In genomic region chr15:45429974-45430792, GRCh38 we compare ENCODE assay signal across 8 cellular contexts. TPM values are rescaled to one million over a fixed set of nuclear protein-coding genes. Genes with fewer than 3 reads are reported as not detected.
DNase-seq lines count a peak whose midpoint lies in the region; ATAC-seq and TF ChIP-seq lines count a peak whose summit lies in the region.

No MANE protein-coding gene starts in this region.

- peaks cover 9% of the 10 kb centered on the region for H3K27me3 Mint-ChIP-seq in activated CD8-positive, alpha-beta T cell treated with anti-CD3 and anti-CD28 coated beads for 36 hours

- H3K9me3 ChIP-seq in effector memory CD4-positive, alpha-beta T cell (ENCODE audit: control insufficient read depth, low read length) = no peaks in the 10 kb centered on the region
- no peaks in the 10 kb centered on the region for H3K9me3 ChIP-seq in mesenchymal stem cell (ENCODE audit: control insufficient read depth, low read length)

- H2BK12ac ChIP-seq in mesenchymal stem cell (ENCODE audit: low read length in 2 of 2) = no peak overlapping the region

- H3K79me1 ChIP-seq in mesenchymal stem cell (replicated peaks; ENCODE audit: low read length, poor library complexity, severe bottlenecking) = no peaks in the 10 kb centered on the region

- H3K14ac ChIP-seq in mesenchymal stem cell (ENCODE audit: low read length in 2 of 2) = no peak overlapping the region

- no peak overlapping the region for H2BK15ac ChIP-seq in mesenchymal stem cell (ENCODE audit: low read depth, poor library complexity, severe bottlenecking)

- DNase-seq in COLO829 (ENCODE audit: low spot score) = peak; percentile 27
- DNase-seq in NB4 (ENCODE audit: low read depth) = peak; percentile 58
- DNase-seq in activated CD8-positive, alpha-beta T cell treated with anti-CD3 and anti-CD28 coated beads for 36 hours = peak; percentile 87
- peak; percentile 67 to 82 (median 77) for DNase-seq in effector memory CD4-positive, alpha-beta T cell
- DNase-seq in mesenchymal stem cell = peak; percentile 62
- peak; percentile 58 to 67 for DNase-seq in stimulated activated CD8-positive, alpha-beta memory T cell treated with anti-CD3 and anti-CD28 coated beads, Interleukin-15, amount 100 ng/mL, for 4 hours (ENCODE audit: low read depth in 2 of 2)
- DNase-seq in NCI-H128 (lab: John Stamatoyannopoulos, UW; ENCODE audit: unreplicated experiment) = no peak

- H3K18ac ChIP-seq in mesenchymal stem cell (ENCODE audit: low read depth in 1 of 2, low read length in 2 of 2) = no peak overlapping the region

- no peak overlapping the region for H4K8ac ChIP-seq in mesenchymal stem cell (ENCODE audit: low read length)

- no peak overlapping the region for H2BK5ac ChIP-seq in mesenchymal stem cell (ENCODE audit: low read depth, low read length, poor library complexity, severe bottlenecking)

- ATAC-seq in GM21619 (IDR thresholded peaks at IDR 0.05; ENCODE audit: unreplicated experiment) = peak; percentile 86
- peak; percentile 96 for ATAC-seq in activated CD8-positive, alpha-beta T cell treated with anti-CD3 and anti-CD28 coated beads for 36 hours

- WGBS in mesenchymal stem cell = 12% methylated on average over 62 of the region's 73 CpGs

- H2AK5ac ChIP-seq in mesenchymal stem cell (ENCODE audit: low read length, severe bottlenecking) = no peak overlapping the region

- intact Hi-C loops in activated CD8-positive, alpha-beta T cell treated with anti-CD3 and anti-CD28 coated beads for 36 hours (cut with micrococcal nuclease) = loop anchor here (1.0 kb wide), 1 partner anchor 27 kb away; no protein-coding TSS in a partner anchor

- H3K27ac Mint-ChIP-seq in activated CD8-positive, alpha-beta T cell treated with anti-CD3 and anti-CD28 coated beads for 36 hours = no peak overlapping the region

- H3K9ac ChIP-seq in mesenchymal stem cell (ENCODE audit: low read length) = peak overlapping the region; percentile 78

- peak overlapping the region; percentile 38 for H3K4me3 Mint-ChIP-seq in activated CD8-positive, alpha-beta T cell treated with anti-CD3 and anti-CD28 coated beads for 36 hours

- H3K4me1 Mint-ChIP-seq in activated CD8-positive, alpha-beta T cell treated with anti-CD3 and anti-CD28 coated beads for 36 hours (ENCODE audit: low read depth) = peaks cover 2% of the 10 kb centered on the region

- CTCF ChIA-PET in activated CD8-positive, alpha-beta T cell treated with anti-CD3 and anti-CD28 coated beads for 36 hours (lab: Charles Lee) = interaction anchor here (0.6 to 3.4 kb wide), 52 partner anchors 8 to 359 kb away, joined by 3 to 159 read pairs (median 4); partner anchors contain the start of gene SQOR

- no peaks in the 10 kb centered on the region for H3K9me3 Mint-ChIP-seq in activated CD8-positive, alpha-beta T cell treated with anti-CD3 and anti-CD28 coated beads for 36 hours

- H3K4me3 ChIP-seq in NB4 (ENCODE audit: low read depth, low read length) = no peak overlapping the region
- H3K4me3 ChIP-seq in effector memory CD4-positive, alpha-beta T cell (ENCODE audit: insufficient read depth, low read depth, low read length, poor library complexity, severe bottlenecking) = peak overlapping the region; percentile 49
- peak overlapping the region; percentile 53 to 78 for H3K4me3 ChIP-seq in mesenchymal stem cell (ENCODE audit: insufficient read depth in 1 of 2, low read depth in 1 of 2, low read length in 2 of 2)

- no peaks in the 10 kb centered on the region for H3K36me3 Mint-ChIP-seq in activated CD8-positive, alpha-beta T cell treated with anti-CD3 and anti-CD28 coated beads for 36 hours (ENCODE audit: low read depth)

- H2AFZ ChIP-seq in mesenchymal stem cell (ENCODE audit: low read depth, low read length) = peak overlapping the region; percentile 95

- TF ChIP-seq POLR2A in NB4 (IDR thresholded peaks at IDR 0.05; ENCODE audit: extremely low read depth, insufficient read length) = no peak

- no peaks in the 10 kb centered on the region for H3K4me1 ChIP-seq in effector memory CD4-positive, alpha-beta T cell (ENCODE audit: control insufficient read depth, insufficient read depth, low read length, poor library complexity, severe bottlenecking)
- peaks cover 7% of the 10 kb centered on the region for H3K4me1 ChIP-seq in mesenchymal stem cell (ENCODE audit: control insufficient read depth, insufficient read depth, low read depth, low read length)

- no peaks in the 10 kb centered on the region for H3K27me3 ChIP-seq in effector memory CD4-positive, alpha-beta T cell (replicated peaks; ENCODE audit: control insufficient read depth, insufficient read depth, low read length, poor library complexity, severe bottlenecking)
- H3K27me3 ChIP-seq in mesenchymal stem cell (ENCODE audit: control insufficient read depth in 1 of 2, insufficient read depth in 1 of 2, low read length in 2 of 2) = no peaks in the 10 kb centered on the region

- H4K91ac ChIP-seq in mesenchymal stem cell (ENCODE audit: low read length) = no peak overlapping the region

- H2BK120ac ChIP-seq in mesenchymal stem cell (ENCODE audit: low read depth, low read length) = no peak overlapping the region

- H3K23ac ChIP-seq in mesenchymal stem cell (ENCODE audit: low read length in 2 of 2) = no peak overlapping the region

- H3K4me2 ChIP-seq in mesenchymal stem cell (ENCODE audit: low read length, poor library complexity, severe bottlenecking) = peak overlapping the region; percentile 92

- no peak overlapping the region for H3K27ac ChIP-seq in effector memory CD4-positive, alpha-beta T cell (ENCODE audit: insufficient read depth, low read length, poor library complexity, severe bottlenecking)
- no peak overlapping the region for H3K27ac ChIP-seq in mesenchymal stem cell (ENCODE audit: low read length, poor library complexity, severe bottlenecking)

- peak; percentile 94 for TF ChIP-seq CTCF in NB4 (IDR thresholded peaks at IDR 0.05; ENCODE audit: low read depth, low read length)
- TF ChIP-seq CTCF in activated CD8-positive, alpha-beta T cell treated with anti-CD3 and anti-CD28 coated beads for 36 hours (IDR thresholded peaks at IDR 0.05) = peak; percentile 100

- H3K4ac ChIP-seq in mesenchymal stem cell (ENCODE audit: low read depth in 1 of 2, low read length in 2 of 2) = no peak overlapping the region

- POLR2A ChIA-PET in activated CD8-positive, alpha-beta T cell treated with anti-CD3 and anti-CD28 coated beads for 36 hours (lab: Charles Lee) = interaction anchor here (0.6 kb wide), 1 partner anchor 232 kb away, joined by 3 read pairs; no protein-coding TSS in a partner anchor

- no peaks in the 10 kb centered on the region for H3K36me3 ChIP-seq in effector memory CD4-positive, alpha-beta T cell (ENCODE audit: control insufficient read depth, insufficient read depth, low read length)
- H3K36me3 ChIP-seq in mesenchymal stem cell (ENCODE audit: control insufficient read depth in 1 of 2, insufficient read depth in 2 of 2, low read depth in 1 of 2, low read length in 2 of 2) = no peaks in the 10 kb centered on the region

RNA-seq across cellular contexts. Expression of gene GATM, which starts 51.8 kb away (rescaled TPM):
- total RNA-seq in activated CD8-positive, alpha-beta T cell treated with anti-CD3 and anti-CD28 coated beads for 36 hours = 1 to 10 TPM; 5.6 to 6.5 TPM
- polyA plus RNA-seq in mesenchymal stem cell (2013, experiment 1 of 2) = 0.10 TPM
- 0.12 TPM for polyA plus RNA-seq in mesenchymal stem cell (2013, experiment 2 of 2)
